ENCODE assay signal across 31 cellular contexts in genomic region chr16:5706206-5706605, GRCh38.
DNase-seq lines count a peak whose midpoint lies in the region; ATAC-seq and TF ChIP-seq lines count a peak whose summit lies in the region.
"Had no signal": no experiment of that assay in that cellular context is flagged by ENCODE, and none has a peak within 500 bp of the region (broad histone marks: within the 10 kb centered on the region; RNA-seq: fewer than 3 reads in every experiment).

No MANE protein-coding gene starts in this region.

- DNase-seq in A673 (ENCODE audit: low spot score), result peak; percentile 5
- DNase-seq in Calu3, result peak; percentile 41
- peak; percentile 26 for DNase-seq in epithelial cell of proximal tubule (ENCODE audit: low read depth)
- DNase-seq in omental fat pad (ENCODE audit: low spot score), result no peak
- DNase-seq in testis, result no peak
- no peak for DNase-seq in NCI-H2081 (lab: John Stamatoyannopoulos, UW)
- no peak for DNase-seq in left colon
- DNase-seq: AML-193; C1 segment of cervical spinal cord; CD4-positive, alpha-beta memory T cell; COR-L47; DMS 273 treated with DMSO at 0.1 percent for 48 hours; DMS79; EL; GDM1; H9; NCI-H1092; NCI-H1417 treated with DMSO at 0.1 percent for 48 hours; NCI-H1694 treated with DMSO at 0.1 percent for 48 hours; NCI-H2081 treated with DMSO at 0.1 percent for 48 hours; NCI-H2171; NCI-H524; NCI-H748 treated with DMSO at 0.1 percent for 48 hours; NK-92 treated with Interleukin-12 subunit alpha and Interleukin-12 subunit beta, amount 100 ng/mL, for 24 hours; PC-9; Right ventricle myocardium superior had no signal

- BruUV-seq in A673 (replicated peaks; lab: Mats Ljungman, UMichigan) (no TSS peak), Calu3 (replicated peaks; lab: Mats Ljungman, UMichigan) (no TSS peak)

- H3K27me3 ChIP-seq in A673 (replicated peaks; ENCODE audit: insufficient read depth, low read depth, low read length, poor library complexity), result no peaks in the 10 kb centered on the region
- no peaks in the 10 kb centered on the region for H3K27me3 ChIP-seq in testis
- H3K27me3 ChIP-seq: SJSA1 had no signal

- H3K9me3 ChIP-seq in A673 (ENCODE audit: low read depth, low read length, poor library complexity, severe bottlenecking) (peaks cover 8% of the 10 kb centered on the region), testis (no peaks in the 10 kb centered on the region)
- H3K9me3 ChIP-seq: SJSA1 had no signal

- POLR2A ChIA-PET in A673 (lab: Charles Lee; ENCODE audit: low non-redundant PET), result no interaction called here

- intact Hi-C loops in A673 (cut with micrococcal nuclease; ENCODE audit: unreplicated experiment) (no loop called here), Calu3 (cut with micrococcal nuclease; ENCODE audit: unreplicated experiment) (no loop called here), testis (cut with DNase I; ENCODE audit: low total_unique reads) (no loop called here), left colon (cut with DNase I, micrococcal nuclease) (no loop called here)

- H3K27ac ChIP-seq in A673 (ENCODE audit: low read depth, low read length, poor library complexity, severe bottlenecking) (no peak overlapping the region), testis (no peak overlapping the region)
- H3K27ac ChIP-seq: KMS-11, PC-9, SJSA1 had no signal

- CTCF ChIA-PET in A673 (lab: Charles Lee), result no interaction called here
- CTCF ChIA-PET in Calu3 (lab: Charles Lee), result no interaction called here

- TF ChIP-seq CTCF in A673 (conservative IDR thresholded peaks at IDR 0.05; ENCODE audit: low read depth, low read length), result no peak
- no peak for TF ChIP-seq CTCF in Calu3 (IDR thresholded peaks at IDR 0.05; ENCODE audit: unreplicated experiment)
- TF ChIP-seq CTCF in epithelial cell of proximal tubule (conservative IDR thresholded peaks at IDR 0.05; ENCODE audit: low read depth, low read length), result no peak
- TF ChIP-seq CTCF in omental fat pad (IDR thresholded peaks at IDR 0.05), result no peak
- no peak for TF ChIP-seq CTCF in testis (IDR thresholded peaks at IDR 0.05)

- ATAC-seq in omental fat pad (ENCODE audit: low FRiP score) (peak; percentile 92), left colon (no peak)
- ATAC-seq: GM12878, GM23338 had no signal

- TF ChIP-seq POLR2A in testis (IDR thresholded peaks at IDR 0.05), result no peak

- no peak overlapping the region for H3K27ac Mint-ChIP-seq in Calu3 (ENCODE audit: unreplicated experiment)
- H3K27ac Mint-ChIP-seq: CD4-positive, alpha-beta memory T cell; GM23338; IgD-negative memory B cell had no signal

- H3K4me1 Mint-ChIP-seq in Calu3 (ENCODE audit: low read depth, unreplicated experiment), result peaks cover 17% of the 10 kb centered on the region
- H3K4me1 Mint-ChIP-seq: CD4-positive, alpha-beta memory T cell; GM23338; H9; IgD-negative memory B cell had no signal

- no peaks in the 10 kb centered on the region for H3K36me3 ChIP-seq in A673 (ENCODE audit: insufficient read depth, low read length, poor library complexity, severe bottlenecking)
- no peaks in the 10 kb centered on the region for H3K36me3 ChIP-seq in testis (ENCODE audit: low read depth, missing control alignments)
- H3K36me3 ChIP-seq: SJSA1 had no signal

- H3K9me3 Mint-ChIP-seq in Calu3 (ENCODE audit: low read depth, unreplicated experiment), result peaks cover 14% of the 10 kb centered on the region

- no peaks in the 10 kb centered on the region for H3K4me1 ChIP-seq in A673 (ENCODE audit: insufficient read depth, low read length, poor library complexity, severe bottlenecking)
- H3K4me1 ChIP-seq in testis, result no peaks in the 10 kb centered on the region
- H3K4me1 ChIP-seq: SJSA1 had no signal

- H3K36me3 Mint-ChIP-seq in Calu3 (ENCODE audit: insufficient read depth, unreplicated experiment), result no peaks in the 10 kb centered on the region
- H3K36me3 Mint-ChIP-seq: CD4-positive, alpha-beta memory T cell; IgD-negative memory B cell had no signal

- peaks cover 14% of the 10 kb centered on the region for H3K27me3 Mint-ChIP-seq in Calu3 (ENCODE audit: unreplicated experiment)
- H3K27me3 Mint-ChIP-seq: IgD-negative memory B cell had no signal

- H3K4me3 Mint-ChIP-seq in Calu3 (ENCODE audit: low read depth, unreplicated experiment), result no peak overlapping the region
- H3K4me3 Mint-ChIP-seq: CD4-positive, alpha-beta memory T cell; GM23338; H9; IgD-negative memory B cell had no signal

- H3K4me3 ChIP-seq in A673 (ENCODE audit: low read depth, low read length, poor library complexity, severe bottlenecking) (no peak overlapping the region), epithelial cell of proximal tubule (ENCODE audit: low read depth, low read length) (no peak overlapping the region), testis (no peak overlapping the region)
- H3K4me3 ChIP-seq: GM12878, GM23338, PC-9, SJSA1 had no signal

- WGBS in testis, 2 donors, result 63 to 75% methylated on average over 7 of the region's 7 CpGs

Comparison
In these comparisons a context has a peak if more than half of its experiments do, and no peak if none do; other contexts are left out.
1. DNase-seq: peak in A673 (single experiment), Calu3 (single experiment) and epithelial cell of proximal tubule (single experiment); none in omental fat pad (single experiment), testis (single experiment), NCI-H2081 (0 of 2) and left colon (0 of 2).